ENCODE assay signal across 1 cellular context in genomic region chr5:96657068-96657467, GRCh38.
TF ChIP-seq lines count a peak whose summit lies in the region.

No MANE protein-coding gene starts in this region.

TF ChIP-seq in GM23338, 12 proteins besides CTCF, POLR2A, EP300 and RAD21 (continued from another document):
- TF ChIP-seq ETS1 (IDR thresholded peaks at IDR 0.05) (no peak), REST (IDR thresholded peaks at IDR 0.05; ENCODE audit: unreplicated experiment) (no peak), EZH2phosphoT487 (IDR thresholded peaks at IDR 0.05; ENCODE audit: unreplicated experiment) (no peak), ZNF114 (CRISPR knock-in tag; IDR thresholded peaks at IDR 0.05) (no peak), CREB1 (CRISPR knock-in tag; IDR thresholded peaks at IDR 0.05; ENCODE audit: low read depth) (no peak), EZH2 (IDR thresholded peaks at IDR 0.05; ENCODE audit: low read depth, unreplicated experiment) (no peak), ZNF331 (CRISPR knock-in tag; IDR thresholded peaks at IDR 0.05; ENCODE audit: low read depth) (no peak), STAT1 (IDR thresholded peaks at IDR 0.05; ENCODE audit: unreplicated experiment) (no peak), NANOG (IDR thresholded peaks at IDR 0.05; ENCODE audit: borderline replicate concordance) (no peak)
